17 cellular contexts compared by ENCODE assay signal in genomic region chr15:73143763-73144155, GRCh38.
"Had no signal": no experiment of that assay in that cellular context is flagged by ENCODE, and none has a peak within 500 bp of the region (broad histone marks: within the 10 kb centered on the region; RNA-seq: fewer than 3 reads in every experiment).

No MANE protein-coding gene starts in this region.

- H3K27ac Mint-ChIP-seq: dendritic cell treated with granulocyte-macrophage colony-stimulating factor and Interleukin-4, amounts not matched to agents 40 ng/mL and 50 ng/mL, for 4 days; progenitor cell of endocrine pancreas had no signal

- H3K4me1 ChIP-seq: breast epithelium, SJSA1, testis, upper lobe of right lung had no signal

- H3K9me3 ChIP-seq: breast epithelium, SJSA1, stomach, testis, upper lobe of right lung had no signal

- H3K36me3 ChIP-seq: breast epithelium, SJSA1, upper lobe of right lung had no signal

- H3K4me3 Mint-ChIP-seq: dendritic cell treated with granulocyte-macrophage colony-stimulating factor and Interleukin-4, amounts not matched to agents 40 ng/mL and 50 ng/mL, for 4 days had no signal

- ATAC-seq: right cardiac atrium, upper lobe of right lung had no signal

- H3K27me3 Mint-ChIP-seq: progenitor cell of endocrine pancreas had no signal

- H3K9me3 Mint-ChIP-seq: dendritic cell treated with granulocyte-macrophage colony-stimulating factor and Interleukin-4, amounts not matched to agents 40 ng/mL and 50 ng/mL, for 4 days; immature natural killer cell had no signal

- DNase-seq: aorta; cerebellar nuclear complex; effector memory CD4-positive, alpha-beta T cell; foreskin melanocyte; head of caudate nucleus; immature natural killer cell; stimulated activated CD4-positive, alpha-beta T cell treated with anti-CD3 and anti-CD28 coated beads, Interleukin-4, amount 100 ng/mL, for 1 hour; stomach; testis; upper lobe of right lung had no signal

- H3K27me3 ChIP-seq: breast epithelium, SJSA1, stomach, testis, upper lobe of right lung had no signal

- H3K27ac ChIP-seq: breast epithelium, epithelial cell of prostate, SJSA1, skin epidermis, stomach, testis, upper lobe of right lung had no signal

- H3K4me3 ChIP-seq: breast epithelium, SJSA1, skin epidermis, stomach, testis, upper lobe of right lung had no signal
